ENCODE assay signal across 24 cellular contexts in genomic region chr16:50634947-50635346, GRCh38.
DNase-seq lines count a peak whose midpoint lies in the region; ATAC-seq and TF ChIP-seq lines count a peak whose summit lies in the region.
"Had no signal": no experiment of that assay in that cellular context is flagged by ENCODE, and none has a peak within 500 bp of the region (broad histone marks: within the 10 kb centered on the region; RNA-seq: fewer than 3 reads in every experiment).

No MANE protein-coding gene starts in this region.

- peak; percentile 54 for DNase-seq in WERI-Rb-1
- DNase-seq in nephron progenitor cell, result no peak
- DNase-seq in SKM-1 (lab: John Stamatoyannopoulos, UW; ENCODE audit: unreplicated experiment), result no peak
- no peak for DNase-seq in NCI-H2029 (lab: John Stamatoyannopoulos, UW)
- DNase-seq: Caco-2; CD8-positive, alpha-beta T cell; DMS153; DND-41; Karpas-422; NCI-H1105 treated with DMSO at 0.1 percent for 48 hours; NCI-H146; NCI-H1930; NCI-H446 treated with DMSO at 0.1 percent for 48 hours; NCI-H526 treated with DMSO at 0.1 percent for 48 hours; PC-9; SJCRH30; T-helper 2 cell had no signal

- no peaks in the 10 kb centered on the region for H3K9me3 ChIP-seq in BLaER1 treated with 17β-estradiol and CSF1 and Interleukin-3, amounts not matched to agents 10 nM and 100 nM (replicated peaks in 1 of 11)
- no peaks in the 10 kb centered on the region for H3K9me3 ChIP-seq in WERI-Rb-1 (ENCODE audit: severe bottlenecking)
- H3K9me3 ChIP-seq: Caco-2, SJCRH30 had no signal

- H3K4me2 ChIP-seq in BLaER1 treated with 17β-estradiol and CSF1 and Interleukin-3, amounts not matched to agents 10 nM and 100 nM, result peak overlapping the region in 8 of 11 experiments; percentile 9 to 53 (median 24); a peak in 11 of 22 replicates
- H3K4me2 ChIP-seq: PC-9 had no signal

- no peaks in the 10 kb centered on the region for H3K9me3 Mint-ChIP-seq in nephron progenitor cell
- H3K9me3 Mint-ChIP-seq: CD8-positive, alpha-beta T cell had no signal

- peaks cover 26% of the 10 kb centered on the region for H3K36me3 Mint-ChIP-seq in nephron progenitor cell (ENCODE audit: low read depth)

- ATAC-seq in GM21576 (IDR thresholded peaks at IDR 0.05; ENCODE audit: unreplicated experiment), result no peak
- ATAC-seq: CD8-positive, alpha-beta T cell; Right ventricle myocardium inferior; SK-N-SH treated with all-trans-retinoic acid at 6 μM for 48 hours had no signal

- peak overlapping the region; percentile 94 for H3K27ac Mint-ChIP-seq in nephron progenitor cell
- H3K27ac Mint-ChIP-seq: CD8-positive, alpha-beta T cell had no signal

- no peak overlapping the region for H3K4me3 Mint-ChIP-seq in nephron progenitor cell
- H3K4me3 Mint-ChIP-seq: CD8-positive, alpha-beta T cell had no signal

- H3K27ac ChIP-seq in BLaER1 treated with 17β-estradiol and CSF1 and Interleukin-3, amounts not matched to agents 10 nM and 100 nM, result no peak overlapping the region
- H3K27ac ChIP-seq in WERI-Rb-1, result peak overlapping the region; percentile 75
- H3K27ac ChIP-seq: C4-2B, HL-60, PC-9, SJCRH30 had no signal

- H4K20me1 ChIP-seq in BLaER1 treated with 17β-estradiol and CSF1 and Interleukin-3, amounts not matched to agents 10 nM and 100 nM, result no peaks in the 10 kb centered on the region; a peak in 1 of 22 replicates

- peaks cover 0 to 36% (median 19%) of the 10 kb centered on the region in 10 experiments; a peak in 12 of 20 replicates for H3K4me1 ChIP-seq in BLaER1 treated with 17β-estradiol and CSF1 and Interleukin-3, amounts not matched to agents 10 nM and 100 nM
- H3K4me1 ChIP-seq: Caco-2, SJCRH30 had no signal

- H3K27me3 Mint-ChIP-seq in nephron progenitor cell (ENCODE audit: low read depth, poor library complexity), result peaks cover 5% of the 10 kb centered on the region

- H3K9ac ChIP-seq in BLaER1 treated with 17β-estradiol and CSF1 and Interleukin-3, amounts not matched to agents 10 nM and 100 nM, result no peak overlapping the region

- no peak overlapping the region for H3K4me3 ChIP-seq in BLaER1 treated with 17β-estradiol and CSF1 and Interleukin-3, amounts not matched to agents 10 nM and 100 nM
- H3K4me3 ChIP-seq in WERI-Rb-1 (ENCODE audit: low read depth, low read length), result no peak overlapping the region
- H3K4me3 ChIP-seq: PC-9, SJCRH30 had no signal

- H3K36me3 ChIP-seq in BLaER1 treated with 17β-estradiol and CSF1 and Interleukin-3, amounts not matched to agents 10 nM and 100 nM, result no peaks in the 10 kb centered on the region
- H3K36me3 ChIP-seq in WERI-Rb-1, result no peaks in the 10 kb centered on the region
- H3K36me3 ChIP-seq: SJCRH30 had no signal

- 0 out of 2 replicates have a peak, but pooled peaks have one; percentile 5 for TF ChIP-seq CTCF in GM12874 (IDR thresholded peaks at IDR 0.05; ENCODE audit: insufficient read depth, low read depth, low read length)
- TF ChIP-seq CTCF in WERI-Rb-1 (IDR thresholded peaks at IDR 0.05; ENCODE audit: low read depth, low read length), result peak; percentile 74
- TF ChIP-seq CTCF in nephron progenitor cell (IDR thresholded peaks at IDR 0.05), result no peak

- peaks cover 62% of the 10 kb centered on the region for H3K4me1 Mint-ChIP-seq in nephron progenitor cell

- H3K27me3 ChIP-seq in BLaER1 treated with 17β-estradiol and CSF1 and Interleukin-3, amounts not matched to agents 10 nM and 100 nM, result no peaks in the 10 kb centered on the region
- H3K27me3 ChIP-seq in WERI-Rb-1 (ENCODE audit: insufficient read depth, low read depth, severe bottlenecking), result no peaks in the 10 kb centered on the region
